In genomic region chr11:119361961-119362725, GRCh38 we compare ENCODE assay signal across 9 cellular contexts. TPM values are rescaled to one million over a fixed set of nuclear protein-coding genes. Genes with fewer than 3 reads are reported as not detected.
DNase-seq lines count a peak whose midpoint lies in the region; TF ChIP-seq lines count a peak whose summit lies in the region.
"Had no signal": no experiment of that assay in that cellular context is flagged by ENCODE, and none has a peak within 500 bp of the region (broad histone marks: within the 10 kb centered on the region; RNA-seq: fewer than 3 reads in every experiment).

No MANE protein-coding gene starts in this region.

- TF ChIP-seq CTCF in HEK293 (tag by site-specific recombination; IDR thresholded peaks at IDR 0.05) (no peak), neural progenitor cell (IDR thresholded peaks at IDR 0.05) (no peak)

- DNase-seq in neural progenitor cell (ENCODE audit: low spot score) (no peak), Ammon's horn (ENCODE audit: low spot score) (no peak), COR-L47 (lab: John Stamatoyannopoulos, UW) (no peak)
- DNase-seq in activated CD8-positive, alpha-beta memory T cell treated with anti-CD3 and anti-CD28 coated beads, Interleukin-2, amount 50 U/mL, for 48 hours, result no peak
- DNase-seq: activated naive CD4-positive, alpha-beta T cell; SHP77 treated with DMSO at 0.1 percent for 48 hours had no signal

- H3K4me3 ChIP-seq in HEK293 (ENCODE audit: low read depth, low read length) (no peak overlapping the region), duodenal mucosa (ENCODE audit: low read depth in 1 of 2, low read length in 2 of 2) (peak overlapping the region; percentile 67), neural progenitor cell (no peak overlapping the region)

- H4K20me1 ChIP-seq in neural progenitor cell (ENCODE audit: low read depth), result peaks cover 40% of the 10 kb centered on the region

- H3K27me3 Mint-ChIP-seq in neural progenitor cell (ENCODE audit: insufficient read depth, low read depth), result peaks cover 26% of the 10 kb centered on the region

- H3K27me3 ChIP-seq in duodenal mucosa (ENCODE audit: control insufficient read depth in 1 of 2, insufficient read depth in 2 of 2, low read length in 2 of 2), result peaks cover 11 to 13% of the 10 kb centered on the region in 2 donors
- H3K27me3 ChIP-seq in neural progenitor cell, result peaks cover 53% of the 10 kb centered on the region

- peaks cover 29% of the 10 kb centered on the region for H3F3A ChIP-seq in neural progenitor cell (ENCODE audit: low read depth)

- H3K9me3 ChIP-seq in HEK293 (ENCODE audit: control insufficient read depth, insufficient read depth, low read depth, low read length) (no peaks in the 10 kb centered on the region), duodenal mucosa (ENCODE audit: control insufficient read depth in 1 of 2, low read length in 2 of 2) (no peaks in the 10 kb centered on the region), neural progenitor cell (ENCODE audit: low read depth) (no peaks in the 10 kb centered on the region)

- H2AFZ ChIP-seq in neural progenitor cell (replicated peaks), result no peak overlapping the region

- H3K27ac Mint-ChIP-seq in neural progenitor cell, result no peak overlapping the region
- H3K27ac Mint-ChIP-seq: IgD-negative memory B cell had no signal

- peak overlapping the region; percentile 70 for H3K4me2 ChIP-seq in neural progenitor cell

- H3K9ac ChIP-seq in duodenal mucosa (ENCODE audit: low read depth in 1 of 2, low read length in 2 of 2) (peak overlapping the region; percentile 70 to 75), neural progenitor cell (no peak overlapping the region)

- POLR2A ChIA-PET in HEK293 (lab: Yijun Ruan, JAX), result interaction anchor here (0.5 to 2.7 kb wide), 12 partner anchors 10 to 359 kb away, joined by 3 to 39 read pairs (median 6); partner anchors contain the start of genes CBL, DPAGT1, HMBS and MCAM

- H3K4me1 ChIP-seq in HEK293 (ENCODE audit: control insufficient read depth, insufficient read depth, low read length) (peaks cover 9% of the 10 kb centered on the region), duodenal mucosa (ENCODE audit: control insufficient read depth in 1 of 2, insufficient read depth in 2 of 2, low read length in 2 of 2) (peaks cover 48 to 50% of the 10 kb centered on the region in 2 donors), neural progenitor cell (peaks cover 30% of the 10 kb centered on the region)

- CTCF ChIA-PET in HEK293 (lab: Yijun Ruan, JAX), result interaction anchor here (0.6 to 2.5 kb wide), 13 partner anchors 11 to 152 kb away, joined by 3 to 33 read pairs (median 6); partner anchors contain the start of gene USP2

- peaks cover 38% of the 10 kb centered on the region for H3K4me1 Mint-ChIP-seq in neural progenitor cell

- H3K79me2 ChIP-seq in neural progenitor cell (ENCODE audit: low read depth), result no peaks in the 10 kb centered on the region

- 0 out of 2 replicates have a peak overlapping the region, but pooled peaks have one; percentile 22 for H3K27ac ChIP-seq in HEK293 (ENCODE audit: extremely low read depth, low read depth, low read length)
- H3K27ac ChIP-seq in duodenal mucosa (ENCODE audit: low read depth, low read length), result no peak overlapping the region
- no peak overlapping the region for H3K27ac ChIP-seq in neural progenitor cell

- H3K9me3 Mint-ChIP-seq in neural progenitor cell, result peaks cover 2% of the 10 kb centered on the region

- H3K4me3 Mint-ChIP-seq in neural progenitor cell, result peak overlapping the region; percentile 75

- H3K36me3 ChIP-seq in HEK293 (ENCODE audit: control insufficient read depth in 2 of 2, insufficient read depth in 1 of 2, low read length in 2 of 2) (peaks cover 0 to 29% of the 10 kb centered on the region in 2 experiments; a peak in 1 of 3 replicates), duodenal mucosa (ENCODE audit: control insufficient read depth in 1 of 2, insufficient read depth in 2 of 2, low read length in 2 of 2) (peaks cover 0 to 21% of the 10 kb centered on the region in 2 donors), neural progenitor cell (no peaks in the 10 kb centered on the region)

- peaks cover 13% of the 10 kb centered on the region for H3K36me3 Mint-ChIP-seq in neural progenitor cell
- H3K36me3 Mint-ChIP-seq: IgD-negative memory B cell had no signal

TF ChIP-seq in HEK293, 187 proteins besides CTCF, POLR2A, EP300 and RAD21 (continues in another document):
- TF ChIP-seq TCF7L2 (IDR thresholded peaks at IDR 0.05; ENCODE audit: borderline replicate concordance, low read depth, low read length), result no peak
- no peak for TF ChIP-seq PRDM10 (tag by site-specific recombination; IDR thresholded peaks at IDR 0.05)
- no peak for TF ChIP-seq EGR2 (tag by site-specific recombination; IDR thresholded peaks at IDR 0.05; ENCODE audit: low read depth)
- TF ChIP-seq ZNF169 (tag by site-specific recombination; IDR thresholded peaks at IDR 0.05), result no peak
- no peak for TF ChIP-seq ZFP41 (tag by site-specific recombination; IDR thresholded peaks at IDR 0.05; ENCODE audit: borderline replicate concordance)
- TF ChIP-seq OSR2 (tag by site-specific recombination; IDR thresholded peaks at IDR 0.05), result no peak
- no peak for TF ChIP-seq PRDM4 (tag by site-specific recombination; IDR thresholded peaks at IDR 0.05)
- TF ChIP-seq ZIC2 (tag by site-specific recombination; IDR thresholded peaks at IDR 0.05), result no peak
- no peak for TF ChIP-seq ZNF585B (tag by site-specific recombination; IDR thresholded peaks at IDR 0.05)
- TF ChIP-seq ZNF645 (tag by site-specific recombination; IDR thresholded peaks at IDR 0.05), result no peak

RNA-seq across cellular contexts. Expression of gene MFRP, which starts 15.6 kb away (rescaled TPM):
- total RNA-seq in neural progenitor cell (ENCODE audit: low replicate concordance), result not detected in 2 replicates

RNA-seq across cellular contexts. Expression of gene USP2, which starts 19.3 kb away (rescaled TPM):
- 2.1 and 2.6 TPM in 2 replicates for total RNA-seq in neural progenitor cell (ENCODE audit: low replicate concordance)

RNA-seq across cellular contexts. Expression of gene C1QTNF5, which starts 21.5 kb away (rescaled TPM):
- total RNA-seq in neural progenitor cell (ENCODE audit: low replicate concordance), result 0.90 and 3.4 TPM in 2 replicates

RNA-seq across cellular contexts. Expression of gene RNF26, which starts 27.8 kb away (rescaled TPM):
- 17.1 and 48.2 TPM in 2 replicates for total RNA-seq in neural progenitor cell (ENCODE audit: low replicate concordance)

RNA-seq across cellular contexts. Expression of gene MCAM, which starts 45.2 kb away (rescaled TPM):
- 23.3 and 28.2 TPM in 2 replicates for total RNA-seq in neural progenitor cell (ENCODE audit: low replicate concordance)

Comparison
In these comparisons a context has a peak if more than half of its experiments do, and no peak if none do; other contexts are left out.
1. H3K4me3 ChIP-seq: peak in duodenal mucosa (2 of 2); none in HEK293 (single experiment) and neural progenitor cell (single experiment).